21 cellular contexts compared by ENCODE assay signal in the genomic region with DNA sequence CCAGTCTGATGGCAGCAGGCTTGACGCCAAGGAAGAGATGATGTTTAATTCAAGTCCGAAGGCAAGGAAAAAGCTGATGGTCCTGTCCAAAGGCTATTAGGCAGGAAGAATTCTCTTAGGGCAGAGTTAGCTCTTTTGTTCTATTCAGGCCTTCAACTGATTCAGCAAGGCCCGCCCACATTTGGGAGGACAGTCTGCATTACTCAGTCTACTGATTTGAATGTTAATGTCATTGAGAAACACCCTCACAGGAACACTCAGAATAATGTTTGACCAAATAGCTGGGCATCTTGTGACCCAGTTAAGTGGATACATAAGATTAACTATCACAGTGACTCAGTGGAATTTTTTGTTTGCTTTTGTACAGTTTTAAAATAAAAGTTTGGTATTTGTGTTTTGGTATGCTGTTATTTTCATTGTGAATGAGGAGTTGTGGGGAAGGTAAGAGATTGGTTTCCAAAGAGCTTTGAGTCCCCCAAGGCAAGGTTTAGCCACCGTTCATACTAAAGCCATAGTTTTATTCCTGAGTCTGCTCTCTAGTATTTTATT. TPM values are rescaled to one million over a fixed set of nuclear protein-coding genes. Genes with fewer than 3 reads are reported as not detected.
A peak's percentile ranks its signal among the peaks of the same experiment; 100 is the strongest.
DNase-seq lines count a peak whose midpoint lies in the region; ATAC-seq, FAIRE-seq and TF ChIP-seq lines count a peak whose summit lies in the region.
"Had no signal": no experiment of that assay in that cellular context is flagged by ENCODE, and none has a peak within 500 bp of the region (broad histone marks: within the 10 kb centered on the region; RNA-seq: fewer than 3 reads in every experiment).

No MANE protein-coding gene starts in this region.

- FAIRE-seq in K562 (lab: Jason Lieb, UNC), result peak; percentile 64

- H3K36me3 ChIP-seq in GM23338 (ENCODE audit: insufficient read depth), result no peaks in the 10 kb centered on the region
- H3K36me3 ChIP-seq in K562 (ENCODE audit: control insufficient read depth, insufficient read depth, low read length), result peaks cover 56% of the 10 kb centered on the region
- H3K36me3 ChIP-seq in left lung, result peaks cover 0 to 15% of the 10 kb centered on the region in 2 donors
- H3K36me3 ChIP-seq in body of pancreas (replicated peaks in 1 of 2; ENCODE audit: insufficient read depth in 1 of 2, low read depth in 2 of 2), result no peaks in the 10 kb centered on the region
- H3K36me3 ChIP-seq: transverse colon had no signal

- POLR2A ChIA-PET in K562 (lab: Yijun Ruan, JAX), result interaction anchor here (6.4 kb wide), 2 partner anchors 12 to 23 kb away, joined by 76 to 94 read pairs; a partner anchor contains a TSS

- H3K27ac ChIP-seq in GM23338 (ENCODE audit: low read depth) (no peak overlapping the region), K562 (ENCODE audit: extremely low read depth, low read depth, low read length) (no peak overlapping the region), left lung (no peak overlapping the region), body of pancreas (no peak overlapping the region)
- H3K27ac ChIP-seq: brain microvascular endothelial cell, heart left ventricle, transverse colon had no signal

- peaks cover 27% of the 10 kb centered on the region for H3K36me3 Mint-ChIP-seq in GM23338 (ENCODE audit: low read depth)

- ATAC-seq in GM23338 (no peak), K562 (no peak), left lung (peak; percentile 9), HG02798 (IDR thresholded peaks at IDR 0.05; ENCODE audit: poor library complexity, unreplicated experiment) (no peak), HG03460 (IDR thresholded peaks at IDR 0.05; ENCODE audit: unreplicated experiment) (no peak), body of pancreas (no peak)
- ATAC-seq: heart left ventricle, left cardiac atrium, T-helper 17 cell had no signal

- CTCF ChIA-PET in K562 (lab: Yijun Ruan, JAX; ENCODE audit: low intra/inter-chr PET ratio), result no interaction called here

- H3K4me1 Mint-ChIP-seq in GM23338, result peaks cover 20% of the 10 kb centered on the region

- H3K4me3 ChIP-seq in GM23338 (no peak overlapping the region), K562 (no peak overlapping the region), left lung (no peak overlapping the region), body of pancreas (no peak overlapping the region)
- H3K4me3 ChIP-seq: transverse colon had no signal

- no peaks in the 10 kb centered on the region for H3F3A ChIP-seq in GM23338 (replicated peaks; ENCODE audit: low read depth)

- H4K20me1 ChIP-seq in GM23338 (replicated peaks; ENCODE audit: insufficient read depth) (0 out of 2 replicates have a peak, but pooled peaks cover 4% of the 10 kb centered on the region), K562 (replicated peaks; ENCODE audit: control insufficient read depth, insufficient read depth, low read length) (no peaks in the 10 kb centered on the region)

- in situ Hi-C loops in K562 (cut with MboI), result no loop called here

- no peak overlapping the region for H2AFZ ChIP-seq in GM23338
- no peak overlapping the region for H2AFZ ChIP-seq in K562 (ENCODE audit: low read depth, low read length)

- TF ChIP-seq EP300 in K562 (IDR thresholded peaks at IDR 0.05; ENCODE audit: low read length), result no peak

- peak overlapping the region; percentile 9; the same call in 1 of the 3 replicates for H3K4me3 Mint-ChIP-seq in GM23338
- H3K4me3 Mint-ChIP-seq: T-helper 17 cell had no signal

- BruUV-seq in K562 (replicated peaks; lab: Mats Ljungman, UMichigan), result TSS peak; percentile 32

- H3K27me3 ChIP-seq in GM23338 (ENCODE audit: insufficient read depth) (no peaks in the 10 kb centered on the region), K562 (ENCODE audit: control insufficient read depth in 2 of 2, insufficient read depth in 2 of 2, low read length in 2 of 2) (no peaks in the 10 kb centered on the region), left lung (no peaks in the 10 kb centered on the region), body of pancreas (no peaks in the 10 kb centered on the region)
- H3K27me3 ChIP-seq: brain microvascular endothelial cell, heart left ventricle, transverse colon had no signal

- 68% methylated on average over 4 of the region's 4 CpGs for WGBS in K562 (ENCODE audit: insufficient coverage, low coverage, missing lambda C conversion rate)
- WGBS in body of pancreas, 2 donors, result 93 to 95% methylated on average over 4 of the region's 4 CpGs

- peak overlapping the region; percentile 75 for H3K4me2 ChIP-seq in GM23338
- no peak overlapping the region for H3K4me2 ChIP-seq in K562 (ENCODE audit: insufficient read depth, low read length)

- TF ChIP-seq CTCF in GM23338 (conservative IDR thresholded peaks at IDR 0.05; ENCODE audit: low read depth in 2 of 2) (no peak), K562 (IDR thresholded peaks at IDR 0.05 in 2 of 3, conservative IDR thresholded peaks at IDR 0.05 in 1 of 3; ENCODE audit: insufficient read depth in 2 of 3, low read depth in 1 of 3, low read length in 3 of 3) (no peak), left lung (IDR thresholded peaks at IDR 0.05) (no peak), body of pancreas (IDR thresholded peaks at IDR 0.05) (no peak)

- H3K9me3 ChIP-seq in K562 (replicated peaks; ENCODE audit: control insufficient read depth, insufficient read depth, low read depth, low read length) (no peaks in the 10 kb centered on the region), left lung (no peaks in the 10 kb centered on the region), body of pancreas (no peaks in the 10 kb centered on the region)
- H3K9me3 ChIP-seq: heart left ventricle, transverse colon had no signal

- no peaks in the 10 kb centered on the region for H3K9me2 ChIP-seq in GM23338 (ENCODE audit: insufficient read depth)

- H3K27ac Mint-ChIP-seq in GM23338, result no peak overlapping the region
- H3K27ac Mint-ChIP-seq: CD4-positive, CD25-positive, alpha-beta regulatory T cell; T-helper 17 cell had no signal

- no peak; the same call in 1 of the 2 replicates for TF ChIP-seq POLR2A in K562 (conservative IDR thresholded peaks at IDR 0.05)
- TF ChIP-seq POLR2A in body of pancreas (IDR thresholded peaks at IDR 0.05), result no peak

- TF ChIP-seq RAD21 in K562 (CRISPR knock-in tag; conservative IDR thresholded peaks at IDR 0.05 in 1 of 2, IDR thresholded peaks at IDR 0.05 in 1 of 2), result no peak

- DNase-seq in CD1c-positive myeloid dendritic cell (ENCODE audit: extremely low spot score) (peak; percentile 36), GM23338 (ENCODE audit: low spot score) (no peak), K562 (ENCODE audit: extremely low read depth in 1 of 4, low spot score in 3 of 4) (peak in 1 of 4 experiments; percentile 64), left lung (no peak), NCI-H2081 (lab: John Stamatoyannopoulos, UW) (no peak), body of pancreas (no peak)
- DNase-seq: activated CD4-positive, alpha-beta T cell treated with anti-CD3 and anti-CD28 coated beads, Interleukin-2, amount 50 U/mL, for 4 hours; activated effector memory CD4-positive, alpha-beta T cell treated with Interleukin-2 at 50 U/mL for 16 hours; brain microvascular endothelial cell; CD4-positive, CD25-positive, alpha-beta regulatory T cell; effector CD4-positive, alpha-beta T cell; heart left ventricle; left cardiac atrium; NCI-H2081 treated with DMSO at 0.1 percent for 48 hours; NCI-H748 treated with DMSO at 0.1 percent for 48 hours; retina; stimulated activated CD4-positive, alpha-beta T cell treated with anti-CD3 and anti-CD28 coated beads, Interleukin-1b, Interleukin-23, amount 100 ng/mL, for 48 hours; T-helper 17 cell; transverse colon had no signal

- H3K4me1 ChIP-seq in GM23338 (ENCODE audit: insufficient read depth), result peaks cover 27% of the 10 kb centered on the region
- peaks cover 14 to 32% of the 10 kb centered on the region in 2 experiments for H3K4me1 ChIP-seq in K562 (replicated peaks in 1 of 2; ENCODE audit: control insufficient read depth in 2 of 2, insufficient read depth in 2 of 2, low read length in 2 of 2)
- H3K4me1 ChIP-seq in left lung, result peaks cover 12 to 32% of the 10 kb centered on the region in 2 donors
- peaks cover 22% of the 10 kb centered on the region for H3K4me1 ChIP-seq in body of pancreas

- H3K27me3 Mint-ChIP-seq in GM23338 (ENCODE audit: insufficient read depth, low read depth, poor library complexity), result peaks cover 4% of the 10 kb centered on the region
- H3K27me3 Mint-ChIP-seq: CD4-positive, CD25-positive, alpha-beta regulatory T cell; T-helper 17 cell had no signal

- no peaks in the 10 kb centered on the region for H3K9me1 ChIP-seq in K562 (ENCODE audit: control insufficient read depth, insufficient read depth, low read length)

- no peaks in the 10 kb centered on the region for H3K9me3 Mint-ChIP-seq in GM23338

- H3K9ac ChIP-seq in K562 (ENCODE audit: insufficient read depth in 1 of 2, low read depth in 2 of 2, low read length in 2 of 2), result no peak overlapping the region

- H3K79me2 ChIP-seq in GM23338 (replicated peaks; ENCODE audit: insufficient read depth), result peaks cover 25% of the 10 kb centered on the region
- H3K79me2 ChIP-seq in K562 (ENCODE audit: control insufficient read depth, insufficient read depth, low read length), result peaks cover 34% of the 10 kb centered on the region

- intact Hi-C loops in K562 (cut with micrococcal nuclease) (loop anchor here (5.0 kb wide), 1 partner anchor 77 kb away; a partner anchor contains a TSS), left lung (cut with DNase I) (no loop called here), body of pancreas (cut with DNase I) (no loop called here)

RNA-seq across cellular contexts. Expression of a gene that starts 1.7 kb away (rescaled TPM):
- 26.4 and 27.7 TPM in 2 replicates for total RNA-seq in GM23338 (2014; rRNA removed; shearing (Covaris generic))
- polyA plus RNA-seq in GM23338 (2016; fragmentation: Nextera tagmentation; extraction: Ambion mirVana), result 21.3 and 22.0 TPM in 2 replicates
- total RNA-seq in K562 (2011; cell fraction: chromatin; rRNA removed; ENCODE audit: low replicate concordance), result 18.1 and 22.3 TPM in 2 replicates
- 12.2 and 16.0 TPM in 2 replicates for total RNA-seq in K562 (2011; cell fraction: nucleolus; rRNA removed)
- 13.1 and 18.3 TPM in 2 replicates for total RNA-seq in K562 (2011; cell fraction: nucleoplasm; rRNA removed)
- total RNA-seq in K562 (2014; rRNA removed), result 14.8 and 17.4 TPM in 2 replicates
- total RNA-seq in K562 (2014; rRNA removed; fragmentation: Illumina TruSeq; extraction: Trizol), result 10.8 and 11.8 TPM in 2 replicates
- 9.2 and 10.7 TPM in 2 replicates for total RNA-seq in K562 (2015; rRNA removed; fragmentation: Illumina TruSeq; extraction: Trizol)
- 11.7 and 15.2 TPM in 2 replicates for total RNA-seq in K562 (2021)
- 11.6 and 11.9 TPM in 2 replicates for polyA plus RNA-seq in K562 (2011; rRNA removed)
- 11.9 and 13.0 TPM in 2 replicates for polyA plus RNA-seq in K562 (2011; cell fraction: cytosol; rRNA removed)
- polyA plus RNA-seq in K562 (2011; cell fraction: nucleus; rRNA removed), result 30.8 and 50.7 TPM in 2 replicates
- polyA plus RNA-seq in K562 (2012), result 12.4 and 15.2 TPM in 2 replicates
- polyA plus RNA-seq in K562 (2014; fragmentation: Illumina TruSeq; extraction: Trizol), result 19.0 and 21.6 TPM in 2 replicates
- polyA plus RNA-seq in K562 (2014; fragmentation: Nextera tagmentation; extraction: Ambion mirVana), result 10 to 100 TPM; 20.0 to 30.4 TPM
- polyA plus RNA-seq in K562 (2014; rRNA removed), result 10.7 and 14.0 TPM in 2 replicates
- polyA minus RNA-seq in K562 (2011; rRNA and poly(A)+ RNA removed), result 6.7 and 7.1 TPM in 2 replicates
- polyA minus RNA-seq in K562 (2011; cell fraction: cytosol; rRNA and poly(A)+ RNA removed), result 2.5 and 3.7 TPM in 2 replicates
- polyA minus RNA-seq in K562 (2011; cell fraction: nucleus; rRNA and poly(A)+ RNA removed), result 11.0 and 16.6 TPM in 2 replicates
- 10 to 100 TPM in 1 of 2 donors, 1 to 10 TPM in 1; 9.9 to 10.3 TPM for total RNA-seq in left lung
- total RNA-seq in body of pancreas, result 10 to 100 TPM in 1 of 2 donors, 1 to 10 TPM in 1; 6.7 to 12.9 TPM

RNA-seq across cellular contexts. Expression of a gene that starts 27.5 kb away (rescaled TPM):
- 22.1 and 32.9 TPM in 2 replicates for total RNA-seq in GM23338 (2014; rRNA removed; shearing (Covaris generic))
- polyA plus RNA-seq in GM23338 (2016; fragmentation: Nextera tagmentation; extraction: Ambion mirVana) (77.3 and 82.1 TPM in 2 replicates), K562 (2011; rRNA removed) (42.8 and 49.4 TPM in 2 replicates), K562 (2014; fragmentation: Illumina TruSeq; extraction: Trizol) (49.7 and 53.2 TPM in 2 replicates), K562 (2014; fragmentation: Nextera tagmentation; extraction: Ambion mirVana) (10 to 100 TPM; 37.9 TPM), K562 (2014; rRNA removed) (32.6 and 40.0 TPM in 2 replicates)
- total RNA-seq in K562 (2011; cell fraction: chromatin; rRNA removed; ENCODE audit: low replicate concordance), result 6.8 and 15.4 TPM in 2 replicates
- total RNA-seq in K562 (2011; cell fraction: nucleolus; rRNA removed), result 7.5 and 9.5 TPM in 2 replicates
- 9.6 and 14.4 TPM in 2 replicates for total RNA-seq in K562 (2011; cell fraction: nucleoplasm; rRNA removed)
- total RNA-seq in K562 (2014; rRNA removed) (32.6 and 44.7 TPM in 2 replicates), K562 (2014; rRNA removed; fragmentation: Illumina TruSeq; extraction: Trizol) (46.5 and 48.3 TPM in 2 replicates), K562 (2015; rRNA removed; fragmentation: Illumina TruSeq; extraction: Trizol) (41.1 and 44.5 TPM in 2 replicates), K562 (2021) (31.7 and 36.0 TPM in 2 replicates), left lung (10 to 100 TPM; 15.7 to 16.4 TPM), body of pancreas (10 to 100 TPM; 12.2 to 12.5 TPM)
- 12.9 and 26.0 TPM in 2 replicates for polyA plus RNA-seq in K562 (2011; cell fraction: cytosol; rRNA removed)
- 7.9 and 14.9 TPM in 2 replicates for polyA plus RNA-seq in K562 (2011; cell fraction: nucleus; rRNA removed)
- 43.0 and 46.8 TPM in 2 replicates for polyA plus RNA-seq in K562 (2012)
- polyA minus RNA-seq in K562 (2011; rRNA and poly(A)+ RNA removed), result 19.4 and 19.7 TPM in 2 replicates
- polyA minus RNA-seq in K562 (2011; cell fraction: cytosol; rRNA and poly(A)+ RNA removed), result 3.7 and 6.6 TPM in 2 replicates
- polyA minus RNA-seq in K562 (2011; cell fraction: nucleus; rRNA and poly(A)+ RNA removed), result 2.6 and 5.1 TPM in 2 replicates

RNA-seq across cellular contexts. Expression of a gene that starts 27.7 kb away (rescaled TPM):
- 1.8 and 2.2 TPM in 2 replicates for total RNA-seq in GM23338 (2014; rRNA removed; shearing (Covaris generic))
- polyA plus RNA-seq in GM23338 (2016; fragmentation: Nextera tagmentation; extraction: Ambion mirVana) (1.2 and 1.9 TPM in 2 replicates), K562 (2011; rRNA removed) (15.3 and 24.9 TPM in 2 replicates), K562 (2014; fragmentation: Illumina TruSeq; extraction: Trizol) (25.3 and 31.4 TPM in 2 replicates), K562 (2014; fragmentation: Nextera tagmentation; extraction: Ambion mirVana) (10 to 100 TPM in 1 of 2 experiments, 1 to 10 TPM in 1; 8.0 to 12.9 TPM), K562 (2014; rRNA removed) (16.6 and 20.3 TPM in 2 replicates)
- 68.5 and 80.5 TPM in 2 replicates for total RNA-seq in K562 (2011; cell fraction: chromatin; rRNA removed; ENCODE audit: low replicate concordance)
- total RNA-seq in K562 (2011; cell fraction: nucleolus; rRNA removed), result 66.4 and 81.6 TPM in 2 replicates
- 80.8 and 97.2 TPM in 2 replicates for total RNA-seq in K562 (2011; cell fraction: nucleoplasm; rRNA removed)
- total RNA-seq in K562 (2014; rRNA removed) (15.7 and 18.2 TPM in 2 replicates), K562 (2014; rRNA removed; fragmentation: Illumina TruSeq; extraction: Trizol) (23.7 and 25.0 TPM in 2 replicates), K562 (2015; rRNA removed; fragmentation: Illumina TruSeq; extraction: Trizol) (22.2 and 23.7 TPM in 2 replicates), K562 (2021) (20.5 and 22.5 TPM in 2 replicates), left lung (10 to 100 TPM; 13.8 to 14.4 TPM), body of pancreas (10 to 100 TPM in 1 of 2 donors, 1 to 10 TPM in 1; 8.8 to 11.9 TPM)
- polyA plus RNA-seq in K562 (2011; cell fraction: cytosol; rRNA removed), result 13.2 and 16.1 TPM in 2 replicates
- polyA plus RNA-seq in K562 (2011; cell fraction: nucleus; rRNA removed), result 28.4 and 45.9 TPM in 2 replicates
- polyA plus RNA-seq in K562 (2012), result 15.9 and 21.3 TPM in 2 replicates
- polyA minus RNA-seq in K562 (2011; rRNA and poly(A)+ RNA removed), result 21.4 and 35.1 TPM in 2 replicates
- 14.4 and 16.4 TPM in 2 replicates for polyA minus RNA-seq in K562 (2011; cell fraction: cytosol; rRNA and poly(A)+ RNA removed)
- 24.0 and 28.0 TPM in 2 replicates for polyA minus RNA-seq in K562 (2011; cell fraction: nucleus; rRNA and poly(A)+ RNA removed)

RNA-seq across cellular contexts. Expression of a gene that starts 59.9 kb away (rescaled TPM):
- total RNA-seq in GM23338 (2014; rRNA removed; shearing (Covaris generic)), result 0.45 TPM in 1 of 2 replicates, not detected in the other
- polyA plus RNA-seq in GM23338 (2016; fragmentation: Nextera tagmentation; extraction: Ambion mirVana), result 0.28 and 0.31 TPM in 2 replicates
- total RNA-seq in K562 (2011; cell fraction: chromatin; rRNA removed; ENCODE audit: low replicate concordance), result 0.53 and 2.8 TPM in 2 replicates
- total RNA-seq in K562 (2011; cell fraction: nucleolus; rRNA removed), result 1.0 and 1.2 TPM in 2 replicates
- 1.4 and 1.8 TPM in 2 replicates for total RNA-seq in K562 (2011; cell fraction: nucleoplasm; rRNA removed)
- total RNA-seq in K562 (2014; rRNA removed), result 0.08 and 0.09 TPM in 2 replicates
- total RNA-seq in K562 (2014; rRNA removed; fragmentation: Illumina TruSeq; extraction: Trizol), result 0.18 and 0.22 TPM in 2 replicates
- total RNA-seq in K562 (2015; rRNA removed; fragmentation: Illumina TruSeq; extraction: Trizol), result 0.04 and 0.22 TPM in 2 replicates
- total RNA-seq in K562 (2021), result 0.27 and 0.34 TPM in 2 replicates
- polyA plus RNA-seq in K562 (2011; rRNA removed), result 0.49 and 0.58 TPM in 2 replicates
- polyA plus RNA-seq in K562 (2011; cell fraction: cytosol; rRNA removed), result 0.07 and 0.19 TPM in 2 replicates
- 0.61 and 1.6 TPM in 2 replicates for polyA plus RNA-seq in K562 (2011; cell fraction: nucleus; rRNA removed)
- polyA plus RNA-seq in K562 (2012), result 0.14 and 0.35 TPM in 2 replicates
- 0.21 and 0.27 TPM in 2 replicates for polyA plus RNA-seq in K562 (2014; fragmentation: Illumina TruSeq; extraction: Trizol)
- polyA plus RNA-seq in K562 (2014; fragmentation: Nextera tagmentation; extraction: Ambion mirVana), result under 1 TPM; 0.18 to 0.21 TPM
- 0.09 TPM in 2 replicates for polyA plus RNA-seq in K562 (2014; rRNA removed)
- 0.25 and 0.75 TPM in 2 replicates for polyA minus RNA-seq in K562 (2011; rRNA and poly(A)+ RNA removed)
- not detected in 2 replicates for polyA minus RNA-seq in K562 (2011; cell fraction: cytosol; rRNA and poly(A)+ RNA removed)
- 0.54 and 0.78 TPM in 2 replicates for polyA minus RNA-seq in K562 (2011; cell fraction: nucleus; rRNA and poly(A)+ RNA removed)
- under 1 TPM in 1 of 2 donors, not detected in 1; 0.17 TPM for total RNA-seq in left lung
- not detected for total RNA-seq in body of pancreas
- polyA plus RNA-seq: heart left ventricle had no signal
